8 cellular contexts compared by ENCODE assay signal in the genomic region with DNA sequence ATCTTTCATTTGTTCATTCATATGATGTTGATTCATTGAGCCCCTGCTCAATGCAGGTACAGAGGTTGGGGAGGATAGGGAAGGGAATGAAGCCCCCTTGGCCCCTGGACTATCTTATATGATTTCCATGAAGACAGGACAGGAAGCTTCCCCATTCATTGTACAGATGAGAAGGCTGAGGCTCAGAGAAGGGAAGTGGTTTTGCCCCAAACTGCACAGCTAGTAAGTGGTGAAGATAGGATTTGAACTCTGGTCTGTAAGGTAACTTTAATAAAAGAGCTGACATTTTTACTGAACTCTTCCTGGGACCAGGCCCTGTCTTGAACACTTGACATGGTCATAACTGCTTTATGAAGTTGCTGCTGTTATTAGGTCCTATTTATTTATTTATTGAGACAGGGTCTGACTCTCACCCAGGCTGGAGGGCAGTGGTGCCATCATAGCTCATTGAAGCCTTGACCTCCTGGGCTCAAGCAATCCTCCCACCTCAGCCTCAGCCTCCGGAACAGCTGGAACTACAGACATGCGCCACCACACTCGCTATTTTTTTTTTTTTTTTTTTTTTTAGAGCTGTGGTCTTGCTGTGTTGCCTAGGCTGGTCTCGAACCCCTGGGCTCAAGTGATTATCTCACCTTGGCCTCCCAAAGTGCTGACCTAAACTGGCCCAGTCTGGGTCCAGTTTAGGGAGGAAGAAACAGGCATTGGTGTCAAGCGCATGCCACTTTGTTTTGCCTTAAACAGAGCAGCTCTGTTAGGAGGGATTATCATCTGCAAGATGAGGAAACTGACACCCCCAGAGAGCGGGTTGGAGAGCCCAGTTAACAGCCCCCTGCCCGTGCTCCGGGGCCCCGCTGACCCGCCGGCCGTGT. TPM values are rescaled to one million over a fixed set of nuclear protein-coding genes. Genes with fewer than 3 reads are reported as not detected.
DNase-seq lines count a peak whose midpoint lies in the region; ATAC-seq and TF ChIP-seq lines count a peak whose summit lies in the region.

No MANE protein-coding gene starts in this region.

- peaks cover 5% of the 10 kb centered on the region for H3K4me1 ChIP-seq in GM23248 (ENCODE audit: insufficient read depth)
- no peaks in the 10 kb centered on the region for H3K4me1 ChIP-seq in SJCRH30

- peak overlapping the region; percentile 83 for H3K9ac ChIP-seq in GM23248

- H3K4me2 ChIP-seq in GM23248 (ENCODE audit: unreplicated experiment): peak overlapping the region; percentile 70

- H3K36me3 ChIP-seq in GM23248 (ENCODE audit: low read depth): no peaks in the 10 kb centered on the region
- no peaks in the 10 kb centered on the region for H3K36me3 ChIP-seq in SJCRH30

- H3K9me3 ChIP-seq in GM23248 (ENCODE audit: low read depth): no peaks in the 10 kb centered on the region
- H3K9me3 ChIP-seq in SJCRH30 (replicated peaks): no peaks in the 10 kb centered on the region

- H3K27me3 ChIP-seq in GM23248 (replicated peaks; ENCODE audit: insufficient read depth) (no peaks in the 10 kb centered on the region), SJCRH30 (no peaks in the 10 kb centered on the region)

- 22 to 25% methylated on average over 10 to 12 of the region's 12 CpGs for WGBS in GM23248 (ENCODE audit: low coverage in 1 of 2, low lambda C conversion rate in 2 of 2, missing lambda C conversion rate in 2 of 2), 2 experiments

- no peak for TF ChIP-seq CTCF in fibroblast of pulmonary artery (IDR thresholded peaks at IDR 0.05; ENCODE audit: low read length, missing control alignments)

- H3K79me2 ChIP-seq in GM23248 (ENCODE audit: insufficient read depth): no peaks in the 10 kb centered on the region

- ATAC-seq in HG02588 (IDR thresholded peaks at IDR 0.05; ENCODE audit: unreplicated experiment) (no peak), HG02973 (IDR thresholded peaks at IDR 0.05; ENCODE audit: unreplicated experiment) (no peak)

- H3K27ac ChIP-seq in GM23248: peak overlapping the region; percentile 62
- peak overlapping the region; percentile 43; the same call in 1 of the 2 replicates for H3K27ac ChIP-seq in SJCRH30

- H3K4me3 ChIP-seq in GM23248 (peak overlapping the region; percentile 74), SJCRH30 (peak overlapping the region; percentile 64), fibroblast of pulmonary artery (replicated peaks; ENCODE audit: low read depth, low read length) (peak overlapping the region; percentile 38), skeletal muscle cell (ENCODE audit: low read depth, low read length) (peak overlapping the region; percentile 44)

- in situ Hi-C loops in GM23248 (cut with MboI): no loop called here

- H3K9me2 ChIP-seq in GM23248 (ENCODE audit: insufficient read depth): no peaks in the 10 kb centered on the region

- H2AFZ ChIP-seq in GM23248: peak overlapping the region; percentile 87

- H4K20me1 ChIP-seq in GM23248 (ENCODE audit: insufficient read depth): no peaks in the 10 kb centered on the region

- DNase-seq in GM23248 (peak; percentile 14), SJCRH30 (peak in 1 of 2 experiments; percentile 47), fibroblast of pulmonary artery (ENCODE audit: low read depth) (no peak), skeletal muscle cell (ENCODE audit: low read depth) (no peak), iPS-NIHi7 (ENCODE audit: extremely low spot score) (no peak), superior temporal gyrus (ENCODE audit: extremely low spot score) (no peak)

- peaks cover 11% of the 10 kb centered on the region for H3F3A ChIP-seq in GM23248 (ENCODE audit: insufficient read depth)

RNA-seq across cellular contexts. Expression of gene CTF1, which starts 5.0 kb away (rescaled TPM):
- 4.4 and 4.8 TPM in 2 replicates for total RNA-seq in GM23248 (2014; rRNA removed; shearing (Covaris generic))
- polyA plus RNA-seq in GM23248 (2016; fragmentation: Nextera tagmentation; extraction: Ambion mirVana): 2.0 and 2.1 TPM in 2 replicates
- total RNA-seq in SJCRH30 (2014; rRNA removed; shearing (Covaris generic)): 1.3 and 1.4 TPM in 2 replicates

RNA-seq across cellular contexts. Expression of gene BCL7C, which starts 7.6 kb away (rescaled TPM):
- 42.5 and 77.1 TPM in 2 replicates for total RNA-seq in GM23248 (2014; rRNA removed; shearing (Covaris generic))
- 62.5 and 68.1 TPM in 2 replicates for polyA plus RNA-seq in GM23248 (2016; fragmentation: Nextera tagmentation; extraction: Ambion mirVana)
- 28.1 and 30.3 TPM in 2 replicates for total RNA-seq in SJCRH30 (2014; rRNA removed; shearing (Covaris generic))

RNA-seq across cellular contexts. Expression of gene FBXL19, which starts 21.9 kb away (rescaled TPM):
- total RNA-seq in GM23248 (2014; rRNA removed; shearing (Covaris generic)): 18.2 and 23.0 TPM in 2 replicates
- 0.39 and 0.64 TPM in 2 replicates for polyA plus RNA-seq in GM23248 (2016; fragmentation: Nextera tagmentation; extraction: Ambion mirVana)
- total RNA-seq in SJCRH30 (2014; rRNA removed; shearing (Covaris generic)): 14.2 and 14.4 TPM in 2 replicates

RNA-seq across cellular contexts. Expression of gene ORAI3, which starts 47.4 kb away (rescaled TPM):
- 36.1 and 39.7 TPM in 2 replicates for total RNA-seq in GM23248 (2014; rRNA removed; shearing (Covaris generic))
- polyA plus RNA-seq in GM23248 (2016; fragmentation: Nextera tagmentation; extraction: Ambion mirVana): 30.9 and 31.6 TPM in 2 replicates
- 4.0 and 7.0 TPM in 2 replicates for total RNA-seq in SJCRH30 (2014; rRNA removed; shearing (Covaris generic))

RNA-seq across cellular contexts. Expression of gene SETD1A, which starts 56.1 kb away (rescaled TPM):
- total RNA-seq in GM23248 (2014; rRNA removed; shearing (Covaris generic)): 2.0 and 2.3 TPM in 2 replicates
- 4.0 and 5.9 TPM in 2 replicates for polyA plus RNA-seq in GM23248 (2016; fragmentation: Nextera tagmentation; extraction: Ambion mirVana)
- 8.9 TPM in 2 replicates for total RNA-seq in SJCRH30 (2014; rRNA removed; shearing (Covaris generic))
